1 cellular context compared by ENCODE assay signal in genomic region chr6:1326535-1327121, GRCh38.
TF ChIP-seq lines count a peak whose summit lies in the region.

No MANE protein-coding gene starts in this region.

TF ChIP-seq in HepG2, 621 proteins besides CTCF, POLR2A, EP300 and RAD21 (continued from another document):
- TF ChIP-seq ZNF687 (CRISPR knock-in tag; IDR thresholded peaks at IDR 0.05) (0 out of 2 replicates have a peak, but pooled peaks have one; percentile 2), ZNF510 (CRISPR knock-in tag; IDR thresholded peaks at IDR 0.05; ENCODE audit: low read depth) (0 out of 2 replicates have a peak, but pooled peaks have one; percentile 26), GTF2F1 (IDR thresholded peaks at IDR 0.05; ENCODE audit: low read length) (no peak), NBN (conservative IDR thresholded peaks at IDR 0.05) (no peak)
TF ChIP-seq in HepG2: peak in this region for 29.
